ENCODE assay signal across 19 cellular contexts in the genomic region with DNA sequence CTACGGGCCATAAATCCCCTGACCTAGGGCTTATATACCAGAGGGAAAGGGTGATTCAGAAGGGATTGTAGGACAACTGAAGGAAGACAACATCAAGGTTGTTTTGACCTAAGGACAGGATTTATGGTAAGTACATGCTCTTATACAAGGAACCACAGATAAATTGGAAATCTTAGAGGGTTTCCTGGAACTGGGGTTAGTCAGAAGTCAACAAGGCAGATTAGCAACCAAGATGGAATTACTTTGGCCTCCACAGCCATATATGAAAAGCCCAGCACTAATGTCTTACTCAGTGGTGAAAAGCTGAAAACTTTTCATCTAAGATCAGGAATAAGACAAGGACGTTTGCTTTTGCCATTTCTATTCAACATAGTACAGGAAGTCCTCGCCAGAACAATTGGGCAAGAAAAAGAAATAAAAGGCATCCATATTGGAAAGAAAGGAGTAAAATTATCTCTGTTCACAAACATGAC. TPM values are rescaled to one million over a fixed set of nuclear protein-coding genes. Genes with fewer than 3 reads are reported as not detected.
DNase-seq lines count a peak whose midpoint lies in the region; ATAC-seq, FAIRE-seq and TF ChIP-seq lines count a peak whose summit lies in the region.
"Had no signal": no experiment of that assay in that cellular context is flagged by ENCODE, and none has a peak within 500 bp of the region (broad histone marks: within the 10 kb centered on the region; RNA-seq: fewer than 3 reads in every experiment).

No MANE protein-coding gene starts in this region.

- H3K27me3 ChIP-seq in CD4-positive, CD25-positive, alpha-beta regulatory T cell (ENCODE audit: control insufficient read depth, insufficient read depth, low read length): no peaks in the 10 kb centered on the region
- H3K27me3 ChIP-seq in astrocyte (ENCODE audit: insufficient read depth, low read length) (no peaks in the 10 kb centered on the region), pancreas (no peaks in the 10 kb centered on the region)
- H3K27me3 ChIP-seq: brain microvascular endothelial cell, left lung, sigmoid colon had no signal

- peaks cover 23% of the 10 kb centered on the region for H3K4me1 ChIP-seq in CD4-positive, CD25-positive, alpha-beta regulatory T cell (ENCODE audit: control insufficient read depth, insufficient read depth, low read length, poor library complexity, severe bottlenecking)
- H3K4me1 ChIP-seq in astrocyte (ENCODE audit: insufficient read depth, low read length) (no peaks in the 10 kb centered on the region), mucosa of descending colon (ENCODE audit: low read depth) (peaks cover 18% of the 10 kb centered on the region), pancreas (peaks cover 0 to 10% (median 10%) of the 10 kb centered on the region in 3 donors)
- H3K4me1 ChIP-seq: parathyroid adenoma had no signal

- peaks cover 42% of the 10 kb centered on the region for H4K20me1 ChIP-seq in astrocyte (ENCODE audit: insufficient read depth, low read length)

- peaks cover 51% of the 10 kb centered on the region for H3K36me3 Mint-ChIP-seq in CD4-positive, CD25-positive, alpha-beta regulatory T cell
- peaks cover 9% of the 10 kb centered on the region for H3K36me3 Mint-ChIP-seq in astrocyte (ENCODE audit: low read depth, unreplicated experiment)

- no peak overlapping the region for H3K27ac ChIP-seq in CD4-positive, CD25-positive, alpha-beta regulatory T cell (ENCODE audit: insufficient read depth, low read length, poor library complexity, severe bottlenecking)
- H3K27ac ChIP-seq in astrocyte (ENCODE audit: low read depth, low read length) (no peak overlapping the region), pancreas (no peak overlapping the region)
- H3K27ac ChIP-seq: brain microvascular endothelial cell, epithelial cell of prostate, parathyroid adenoma, sigmoid colon had no signal

- intact Hi-C loops in mucosa of descending colon (cut with DNase I, micrococcal nuclease) (no loop called here), pancreas (cut with DNase I) (no loop called here), posterior cingulate gyrus (cut with DNase I) (no loop called here)

- peaks cover 66 to 88% (median 74%) of the 10 kb centered on the region in 4 donors for H3K4me1 Mint-ChIP-seq in CD4-positive, CD25-positive, alpha-beta regulatory T cell
- H3K4me1 Mint-ChIP-seq in astrocyte (ENCODE audit: low read depth, unreplicated experiment): peaks cover 7% of the 10 kb centered on the region

- TF ChIP-seq CTCF in astrocyte (IDR thresholded peaks at IDR 0.05; ENCODE audit: insufficient read depth, low read depth, low read length): no peak
- no peak for TF ChIP-seq CTCF in mucosa of descending colon (IDR thresholded peaks at IDR 0.05)
- no peak for TF ChIP-seq CTCF in pancreas (IDR thresholded peaks at IDR 0.05)

- peaks cover 0 to 4% of the 10 kb centered on the region in 2 experiments for H3K9me3 ChIP-seq in CD4-positive, CD25-positive, alpha-beta regulatory T cell (ENCODE audit: control insufficient read depth in 2 of 2, low read length in 2 of 2)
- H3K9me3 ChIP-seq in astrocyte (ENCODE audit: insufficient read depth, low read depth, low read length) (no peaks in the 10 kb centered on the region), mucosa of descending colon (no peaks in the 10 kb centered on the region), pancreas (no peaks in the 10 kb centered on the region)
- H3K9me3 ChIP-seq: sigmoid colon had no signal

- peaks cover 4% of the 10 kb centered on the region for H3K27me3 Mint-ChIP-seq in CD4-positive, CD25-positive, alpha-beta regulatory T cell
- no peaks in the 10 kb centered on the region for H3K27me3 Mint-ChIP-seq in astrocyte (ENCODE audit: low read depth, unreplicated experiment)

- H2AFZ ChIP-seq in astrocyte (ENCODE audit: low read depth, low read length): no peak overlapping the region
- H2AFZ ChIP-seq: parathyroid adenoma had no signal

- H3K36me3 ChIP-seq in CD4-positive, CD25-positive, alpha-beta regulatory T cell (ENCODE audit: control insufficient read depth, insufficient read depth, low read length): peaks cover 28% of the 10 kb centered on the region
- peaks cover 8% of the 10 kb centered on the region for H3K36me3 ChIP-seq in astrocyte (ENCODE audit: insufficient read depth, low read length)
- no peaks in the 10 kb centered on the region for H3K36me3 ChIP-seq in mucosa of descending colon (ENCODE audit: low read depth)
- no peaks in the 10 kb centered on the region for H3K36me3 ChIP-seq in pancreas

- no peak overlapping the region for H3K4me2 ChIP-seq in astrocyte (ENCODE audit: low read length)

- H3K4me3 Mint-ChIP-seq in CD4-positive, CD25-positive, alpha-beta regulatory T cell: peak overlapping the region; percentile 1 to 59 (median 38)
- no peak overlapping the region for H3K4me3 Mint-ChIP-seq in astrocyte (ENCODE audit: unreplicated experiment)

- ATAC-seq in CD4-positive, CD25-positive, alpha-beta regulatory T cell (ENCODE audit: low read depth in 2 of 2): no peak
- ATAC-seq in mucosa of descending colon: peak; percentile 63
- no peak for ATAC-seq in pancreas
- ATAC-seq in GM21576 (IDR thresholded peaks at IDR 0.05; ENCODE audit: unreplicated experiment): no peak
- ATAC-seq: GM12878, left lung had no signal

- H3K27ac Mint-ChIP-seq in CD4-positive, CD25-positive, alpha-beta regulatory T cell: peak overlapping the region in 1 of 3 donors; percentile 5
- H3K27ac Mint-ChIP-seq in astrocyte (ENCODE audit: unreplicated experiment): no peak overlapping the region

- 90 to 92% methylated on average over 3 of the region's 3 CpGs for WGBS in pancreas, 2 donors

- no peak overlapping the region for H3K9ac ChIP-seq in astrocyte (ENCODE audit: low read length)
- H3K9ac ChIP-seq: parathyroid adenoma had no signal

- FAIRE-seq in astrocyte (lab: Jason Lieb, UNC) (no peak), pancreas (lab: Jason Lieb, UNC) (no peak)
- FAIRE-seq: GM12878, urothelium cell line had no signal

- peaks cover 0 to 9% (median 3%) of the 10 kb centered on the region in 7 donors for H3K9me3 Mint-ChIP-seq in CD4-positive, CD25-positive, alpha-beta regulatory T cell
- H3K9me3 Mint-ChIP-seq in astrocyte (ENCODE audit: unreplicated experiment): peaks cover 2% of the 10 kb centered on the region

- peaks cover 90% of the 10 kb centered on the region for H3K79me2 ChIP-seq in astrocyte (ENCODE audit: insufficient read depth, low read length)

- DNase-seq in CD4-positive, CD25-positive, alpha-beta regulatory T cell: no peak
- DNase-seq in HCEC 1CT: peak; percentile 10
- peak; percentile 49 for DNase-seq in astrocyte (ENCODE audit: low read depth)
- no peak for DNase-seq in mucosa of descending colon
- no peak for DNase-seq in pancreas
- no peak for DNase-seq in posterior cingulate gyrus
- DNase-seq: brain microvascular endothelial cell, dermis blood vessel endothelial cell, GDM1, KBM-7, left lung, NCI-H2081, NCI-H510A, sigmoid colon had no signal

- peak overlapping the region; percentile 2 for H3K4me3 ChIP-seq in CD4-positive, CD25-positive, alpha-beta regulatory T cell (ENCODE audit: low read depth, low read length)
- no peak overlapping the region for H3K4me3 ChIP-seq in astrocyte (ENCODE audit: insufficient read depth, low read depth, low read length)
- H3K4me3 ChIP-seq in mucosa of descending colon: no peak overlapping the region
- no peak overlapping the region for H3K4me3 ChIP-seq in pancreas
- H3K4me3 ChIP-seq: GM12878, left lung, sigmoid colon had no signal

RNA-seq across cellular contexts. Expression of gene TMBIM4, which starts 5.4 kb away (rescaled TPM):
- total RNA-seq in CD4-positive, CD25-positive, alpha-beta regulatory T cell: 51.1 TPM
- polyA plus RNA-seq in CD4-positive, CD25-positive, alpha-beta regulatory T cell: 100 to 1,000 TPM; 313 to 470 (median 385) TPM
- total RNA-seq in astrocyte (41.2 and 41.5 TPM in 2 replicates), mucosa of descending colon (100 to 1,000 TPM; 117 to 178 (median 157) TPM), pancreas (10 to 100 TPM; 56.4 to 79.4 (median 64.1) TPM)
- polyA plus RNA-seq in pancreas: 100 to 1,000 TPM in 1 of 2 donors, 10 to 100 TPM in 1; 59.4 to 106 TPM

RNA-seq across cellular contexts. Expression of gene IRAK3, which starts 24.6 kb away (rescaled TPM):
- 3.6 TPM for total RNA-seq in CD4-positive, CD25-positive, alpha-beta regulatory T cell
- 1 to 10 TPM in 2 of 4 donors, under 1 TPM in 2; 0.23 to 1.6 (median 1.1) TPM for polyA plus RNA-seq in CD4-positive, CD25-positive, alpha-beta regulatory T cell
- total RNA-seq in astrocyte (0.05 and 0.10 TPM in 2 replicates), mucosa of descending colon (10 to 100 TPM in 1 of 3 donors, 1 to 10 TPM in 2; 2.7 to 11.1 (median 7.0) TPM), pancreas (1 to 10 TPM in 4 of 6 donors, under 1 TPM in 2; 0.55 to 5.3 (median 1.8) TPM)
- polyA plus RNA-seq in pancreas: 1 to 10 TPM; 1.1 TPM

RNA-seq across cellular contexts. Expression of gene LLPH, which starts 33.8 kb away (rescaled TPM):
- total RNA-seq in CD4-positive, CD25-positive, alpha-beta regulatory T cell: 32.9 TPM
- 10 to 100 TPM; 31.2 to 52.4 (median 40.3) TPM for polyA plus RNA-seq in CD4-positive, CD25-positive, alpha-beta regulatory T cell
- 34.6 and 37.3 TPM in 2 replicates for total RNA-seq in astrocyte
- total RNA-seq in mucosa of descending colon: 10 to 100 TPM; 18.0 to 24.0 (median 20.8) TPM
- total RNA-seq in pancreas: 10 to 100 TPM in 1 of 6 donors, 1 to 10 TPM in 5; 4.7 to 10.1 (median 7.9) TPM
- 10 to 100 TPM in 1 of 2 donors, 1 to 10 TPM in 1; 3.8 to 10.5 TPM for polyA plus RNA-seq in pancreas

Comparison
In these comparisons a context has a peak if more than half of its experiments do, and no peak if none do; other contexts are left out.
1. DNase-seq: peak in HCEC 1CT (single experiment) and astrocyte (single experiment); none in CD4-positive, CD25-positive, alpha-beta regulatory T cell (0 of 3), mucosa of descending colon (0 of 3), pancreas (0 of 6) and posterior cingulate gyrus (0 of 10).